Comparison of ENCODE assay signal across 31 cellular contexts in the genomic region with DNA sequence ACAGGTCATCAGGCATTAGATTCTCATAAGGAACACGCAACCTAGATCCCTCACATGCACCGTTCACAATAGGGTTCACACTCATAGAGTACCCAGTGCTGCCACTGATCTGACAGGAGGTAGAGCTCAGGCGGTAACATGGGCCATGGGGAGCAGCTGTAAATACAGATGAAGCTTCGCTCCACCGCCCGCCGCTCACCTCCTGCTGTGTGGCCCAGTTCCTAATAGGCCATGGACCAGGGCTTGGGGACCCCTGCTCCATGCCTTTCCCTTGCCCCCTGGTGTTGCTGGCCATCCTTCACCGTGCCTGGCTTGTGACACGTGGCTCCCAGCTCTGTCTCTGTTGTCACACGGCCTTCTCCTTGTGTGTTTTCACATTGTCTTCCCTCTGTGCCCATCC.
"Had no signal": no experiment of that assay in that cellular context is flagged by ENCODE, and none has a peak within 500 bp of the region (broad histone marks: within the 10 kb centered on the region; RNA-seq: fewer than 3 reads in every experiment).

No MANE protein-coding gene starts in this region.

- H3K27ac ChIP-seq: cardiac muscle cell, PC-9 had no signal

- H3K27me3 Mint-ChIP-seq: activated CD4-positive, alpha-beta T cell treated with anti-CD3 and anti-CD28 coated beads for 36 hours; activated CD4-positive, alpha-beta T cell treated with anti-CD3 and anti-CD28 coated beads, Interleukin-2, amount 10 ng/mL, durations not matched to agents 7 days and 5 days; activated naive CD4-positive, alpha-beta T cell treated with anti-CD3 and anti-CD28 coated beads, Interleukin-2, amount 10 ng/mL, durations not matched to agents 7 days and 5 days; activated naive CD8-positive, alpha-beta T cell; activated naive CD8-positive, alpha-beta T cell treated with anti-CD3 and anti-CD28 coated beads, Interleukin-2, amount 50 U/mL, for 24 hours had no signal

- DNase-seq: activated CD4-positive, alpha-beta T cell treated with anti-CD3 and anti-CD28 coated beads for 36 hours; activated CD4-positive, alpha-beta T cell treated with anti-CD3 and anti-CD28 coated beads, Interleukin-2, amount 10 ng/mL, durations not matched to agents 7 days and 5 days; activated CD4-positive, alpha-beta T cell treated with anti-CD3 and anti-CD28 coated beads, Interleukin-2, amount 50 U/mL, for 48 hours; activated CD8-positive, alpha-beta T cell treated with anti-CD3 and anti-CD28 coated beads, Interleukin-2, amount 10 ng/mL, durations not matched to agents 7 days and 5 days; activated effector memory CD4-positive, alpha-beta T cell treated with Interleukin-2 at 50 U/mL for 16 hours; activated naive CD4-positive, alpha-beta T cell treated with anti-CD3 and anti-CD28 coated beads, Interleukin-2, amount 10 ng/mL, durations not matched to agents 7 days and 5 days; activated naive CD8-positive, alpha-beta T cell treated with anti-CD3 and anti-CD28 coated beads, Interleukin-2, amount 50 U/mL, for 24 hours; activated T-cell treated with anti-CD3 and anti-CD28 coated beads for 4 hours; activated T-cell treated with anti-CD3 and anti-CD28 coated beads, Interleukin-2, amount 50 U/mL, for 48 hours; amniotic stem cell; aorta; Kasumi-1; KG1; MG63; NCI-H1048; NCI-H1105 treated with DMSO at 0.1 percent for 48 hours; NCI-H1436 treated with DMSO at 0.1 percent for 48 hours; NCI-H1694 treated with DMSO at 0.1 percent for 48 hours; NCI-H2029; NCI-H345; NCI-H524 treated with DMSO at 0.1 percent for 48 hours; NCI-H748 treated with DMSO at 0.1 percent for 48 hours; NK-92 treated with Interleukin-12 subunit alpha and Interleukin-12 subunit beta, amount 100 ng/mL, for 24 hours; PC-9; SIG-M5; T1000 had no signal

- ATAC-seq: activated CD4-positive, alpha-beta T cell treated with anti-CD3 and anti-CD28 coated beads for 36 hours; activated CD4-positive, CD25-positive, alpha-beta regulatory T cell treated with anti-CD3 and anti-CD28 coated beads, Interleukin-2, amount 50 U/mL, for 24 hours; activated CD8-positive, alpha-beta T cell treated with anti-CD3 and anti-CD28 coated beads, Interleukin-2, amount 10 ng/mL, durations not matched to agents 7 days and 5 days; activated naive CD8-positive, alpha-beta T cell treated with anti-CD3 and anti-CD28 coated beads, Interleukin-2, amount 50 U/mL, for 24 hours; Right ventricle myocardium inferior; SK-N-SH treated with all-trans-retinoic acid at 6 μM for 48 hours had no signal

- H3K27ac Mint-ChIP-seq: activated CD4-positive, alpha-beta T cell treated with anti-CD3 and anti-CD28 coated beads, Interleukin-2, amount 10 ng/mL, durations not matched to agents 7 days and 5 days; activated CD8-positive, alpha-beta T cell treated with anti-CD3 and anti-CD28 coated beads, Interleukin-2, amount 10 ng/mL, durations not matched to agents 7 days and 5 days; activated naive CD4-positive, alpha-beta T cell treated with anti-CD3 and anti-CD28 coated beads, Interleukin-2, amount 10 ng/mL, durations not matched to agents 7 days and 5 days; activated naive CD8-positive, alpha-beta T cell; activated naive CD8-positive, alpha-beta T cell treated with anti-CD3 and anti-CD28 coated beads, Interleukin-2, amount 50 U/mL, for 24 hours had no signal

- H3K4me2 ChIP-seq: PC-9 had no signal

- H3K9me3 ChIP-seq: MG63 had no signal

- H2AFZ ChIP-seq: PC-9 had no signal

- H3K36me3 ChIP-seq: cardiac muscle cell, MG63 had no signal

- H3K4me3 Mint-ChIP-seq: activated CD4-positive, alpha-beta T cell treated with anti-CD3 and anti-CD28 coated beads for 36 hours; activated CD4-positive, alpha-beta T cell treated with anti-CD3 and anti-CD28 coated beads, Interleukin-2, amount 10 ng/mL, durations not matched to agents 7 days and 5 days; activated CD8-positive, alpha-beta T cell treated with anti-CD3 and anti-CD28 coated beads, Interleukin-2, amount 10 ng/mL, durations not matched to agents 7 days and 5 days; activated naive CD4-positive, alpha-beta T cell treated with anti-CD3 and anti-CD28 coated beads, Interleukin-2, amount 10 ng/mL, durations not matched to agents 7 days and 5 days; activated naive CD8-positive, alpha-beta T cell; activated naive CD8-positive, alpha-beta T cell treated with anti-CD3 and anti-CD28 coated beads, Interleukin-2, amount 50 U/mL, for 24 hours had no signal

- H3K36me3 Mint-ChIP-seq: activated naive CD4-positive, alpha-beta T cell treated with anti-CD3 and anti-CD28 coated beads, Interleukin-2, amount 10 ng/mL, durations not matched to agents 7 days and 5 days; activated naive CD8-positive, alpha-beta T cell had no signal

- H3K9me3 Mint-ChIP-seq: activated CD4-positive, alpha-beta T cell treated with anti-CD3 and anti-CD28 coated beads, Interleukin-2, amount 10 ng/mL, durations not matched to agents 7 days and 5 days; activated naive CD4-positive, alpha-beta T cell treated with anti-CD3 and anti-CD28 coated beads, Interleukin-2, amount 10 ng/mL, durations not matched to agents 7 days and 5 days; activated naive CD8-positive, alpha-beta T cell treated with anti-CD3 and anti-CD28 coated beads, Interleukin-2, amount 50 U/mL, for 24 hours had no signal

- H3K27me3 ChIP-seq: cardiac muscle cell, MG63 had no signal

- H3K4me3 ChIP-seq: cardiac muscle cell, MG63, PC-9 had no signal
